5 cellular contexts compared by ENCODE assay signal in genomic region chr1:69930396-69930795, GRCh38.
"Had no signal": no experiment of that assay in that cellular context is flagged by ENCODE, and none has a peak within 500 bp of the region (broad histone marks: within the 10 kb centered on the region; RNA-seq: fewer than 3 reads in every experiment).

No MANE protein-coding gene starts in this region.

- DNase-seq: GOT3, H7, HCEC 1CT, IMR-90 had no signal

- H3K4me3 ChIP-seq: K562 had no signal
